ENCODE assay signal across 8 cellular contexts in the genomic region with DNA sequence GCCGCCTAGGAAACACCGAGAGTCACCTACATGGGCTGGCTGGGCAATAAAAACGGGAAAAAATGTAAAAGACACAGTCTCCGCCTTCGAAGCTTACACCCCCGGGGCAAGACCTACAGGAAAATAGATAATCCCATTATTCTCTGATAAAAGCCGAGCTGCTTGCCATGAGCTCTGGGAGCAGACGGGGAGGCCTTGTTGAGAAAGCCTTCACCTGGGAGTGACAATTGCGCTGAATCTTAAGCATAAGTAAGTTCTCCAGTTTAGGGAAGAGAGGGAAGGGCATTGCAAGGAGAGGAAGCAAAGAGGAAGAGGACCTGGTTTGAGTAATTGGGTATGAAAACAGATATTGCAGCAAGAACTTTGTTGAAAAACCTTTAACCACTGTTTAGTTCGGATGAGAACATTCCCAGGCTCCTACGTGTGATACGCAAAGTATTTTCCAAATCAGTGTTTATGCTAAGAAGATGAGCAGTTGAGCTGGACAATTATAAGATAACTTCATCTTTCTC.
DNase-seq lines count a peak whose midpoint lies in the region; ATAC-seq and TF ChIP-seq lines count a peak whose summit lies in the region.

No MANE protein-coding gene starts in this region.

- H3K27me3 Mint-ChIP-seq in nephron progenitor cell (ENCODE audit: low read depth, poor library complexity): peaks cover 3% of the 10 kb centered on the region

- H3K27ac Mint-ChIP-seq in nephron progenitor cell: peak overlapping the region; percentile 9

- ATAC-seq in HG02588 (IDR thresholded peaks at IDR 0.05; ENCODE audit: unreplicated experiment) (no peak), GM21619 (IDR thresholded peaks at IDR 0.05; ENCODE audit: unreplicated experiment) (no peak), HG03108 (IDR thresholded peaks at IDR 0.05; ENCODE audit: unreplicated experiment) (no peak)

- H3K27ac ChIP-seq in cingulate gyrus (ENCODE audit: low read depth, low read length): peak overlapping the region; percentile 77

- peak; percentile 41 for DNase-seq in D341Med (ENCODE audit: low spot score)
- DNase-seq in LoVo (ENCODE audit: low spot score): peak; percentile 24
- no peak for DNase-seq in nephron progenitor cell
- DNase-seq in NCI-H69 (lab: John Stamatoyannopoulos, UW): no peak

- H3K9me3 Mint-ChIP-seq in nephron progenitor cell: peaks cover 4% of the 10 kb centered on the region

- peak overlapping the region; percentile 100 for H3K4me3 Mint-ChIP-seq in nephron progenitor cell

- peaks cover 24% of the 10 kb centered on the region for H3K4me1 Mint-ChIP-seq in nephron progenitor cell

- peaks cover 14% of the 10 kb centered on the region for H3K36me3 Mint-ChIP-seq in nephron progenitor cell (ENCODE audit: low read depth)

- no peak for TF ChIP-seq CTCF in nephron progenitor cell (IDR thresholded peaks at IDR 0.05)

Comparison
In these comparisons a context has a peak if more than half of its experiments do, and no peak if none do; other contexts are left out.
1. DNase-seq: peak in D341Med (single experiment) and LoVo (single experiment); none in nephron progenitor cell (single experiment) and NCI-H69 (single experiment).